ENCODE assay signal across 8 cellular contexts in genomic region chr12:88790231-88790630, GRCh38.
"Had no signal": no experiment of that assay in that cellular context is flagged by ENCODE, and none has a peak within 500 bp of the region (broad histone marks: within the 10 kb centered on the region; RNA-seq: fewer than 3 reads in every experiment).

No MANE protein-coding gene starts in this region.

- H3K27ac Mint-ChIP-seq: IgD-negative memory B cell had no signal

- H3K27me3 Mint-ChIP-seq: IgD-negative memory B cell had no signal

- H3K4me3 ChIP-seq: K562 had no signal

- FAIRE-seq: HepG2, HTR-8/SVneo, K562 had no signal

- ATAC-seq: HepG2, K562 had no signal

- DNase-seq: IMR-90, KBM-7, KG1 had no signal

- H3K27ac ChIP-seq: HL-60 had no signal

- H3K4me1 Mint-ChIP-seq: IgD-negative memory B cell had no signal

- H3K4me3 Mint-ChIP-seq: IgD-negative memory B cell had no signal
